Comparison of ENCODE assay signal across 24 cellular contexts in the genomic region with DNA sequence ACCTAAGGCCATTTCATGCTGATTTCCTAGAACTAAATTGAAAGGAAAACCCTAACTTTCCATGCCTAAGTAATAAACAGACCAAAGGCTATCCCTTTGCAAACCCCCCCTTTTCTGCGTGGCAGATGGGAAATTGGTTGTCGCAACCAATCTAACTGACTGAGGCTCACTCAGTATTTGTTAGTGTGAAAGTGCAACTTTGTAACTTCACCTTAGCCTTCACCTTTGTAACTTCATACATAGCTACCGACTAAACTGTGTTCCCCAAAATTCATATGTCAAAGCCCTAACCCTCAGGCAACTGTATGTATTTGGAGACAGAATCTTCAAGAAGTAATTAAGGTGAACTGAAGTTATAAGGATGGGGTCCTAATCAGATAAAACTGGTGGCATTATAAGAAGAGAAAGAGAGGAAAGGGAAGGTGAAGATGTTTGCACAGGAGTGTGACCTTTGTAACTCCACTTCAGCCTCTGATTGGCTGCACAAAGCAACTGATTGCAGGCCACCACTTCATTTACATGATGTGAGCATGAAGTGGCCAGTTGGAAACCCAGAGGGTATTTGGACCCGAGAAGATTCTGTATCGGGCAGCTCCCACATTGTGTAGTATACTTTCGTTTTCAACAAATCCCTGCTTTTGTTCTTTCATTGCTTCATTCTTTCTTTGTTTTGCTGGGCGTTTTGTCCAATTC. TPM values are rescaled to one million over a fixed set of nuclear protein-coding genes. Genes with fewer than 3 reads are reported as not detected.
DNase-seq lines count a peak whose midpoint lies in the region; ATAC-seq and TF ChIP-seq lines count a peak whose summit lies in the region.
"Had no signal": no experiment of that assay in that cellular context is flagged by ENCODE, and none has a peak within 500 bp of the region (broad histone marks: within the 10 kb centered on the region; RNA-seq: fewer than 3 reads in every experiment).

No MANE protein-coding gene starts in this region.

- ATAC-seq in HG03571 (IDR thresholded peaks at IDR 0.05; ENCODE audit: unreplicated experiment) (no peak), mucosa of descending colon (no peak)
- ATAC-seq: left lung had no signal

- H3K9me3 ChIP-seq in mucosa of descending colon, result no peaks in the 10 kb centered on the region
- H3K9me3 ChIP-seq: left lung, stomach had no signal

- intact Hi-C loops in dorsolateral prefrontal cortex (cut with DNase I), result no loop called here
- intact Hi-C loops in mucosa of descending colon (cut with DNase I, micrococcal nuclease), result no loop called here

- H3K36me3 ChIP-seq in mucosa of descending colon (ENCODE audit: low read depth), result no peaks in the 10 kb centered on the region
- H3K36me3 ChIP-seq: left lung, stomach had no signal

- DNase-seq in Daoy (ENCODE audit: low read depth) (peak; percentile 23), M059J (ENCODE audit: low read depth) (peak; percentile 43), dorsolateral prefrontal cortex (peak in 1 of 10 donors; percentile 29), NCI-H128 (lab: John Stamatoyannopoulos, UW; ENCODE audit: unreplicated experiment) (no peak), mucosa of descending colon (no peak)
- DNase-seq: activated CD4-positive, alpha-beta T cell treated with anti-CD3 and anti-CD28 coated beads, Interleukin-2, amount 50 U/mL, for 1 hour; activated naive CD4-positive, alpha-beta T cell treated with Interleukin-2 at 50 U/mL for 16 hours; activated T-cell treated with anti-CD3 and anti-CD28 coated beads, Interleukin-2, amount 50 U/mL, for 48 hours; CD4-positive, CD25-positive, alpha-beta regulatory T cell; H9; Kasumi-1; left lung; naive B cell; NCI-H1092; NCI-H187; NCI-H2171 treated with DMSO at 0.1 percent for 48 hours; NK-92 treated with Interleukin-12 subunit alpha and Interleukin-12 subunit beta, amount 100 ng/mL, for 24 hours; occipital lobe; PC-9; SHP77; stomach; T-helper 9 cell had no signal

- TF ChIP-seq CTCF in dorsolateral prefrontal cortex (IDR thresholded peaks at IDR 0.05 in 54 of 56, conservative IDR thresholded peaks at IDR 0.05 in 2 of 56; ENCODE audit: low read depth in 1 of 56, partially characterized antibody in 56 of 56) (peak in 1 of 56 donors; percentile 12), mucosa of descending colon (IDR thresholded peaks at IDR 0.05) (no peak)

- peak overlapping the region in 51 of 59 donors; percentile 28 to 89 (median 74) for H3K27ac ChIP-seq in dorsolateral prefrontal cortex
- peak overlapping the region; percentile 8 for H3K27ac ChIP-seq in temporal lobe (ENCODE audit: low read depth, low read length)
- H3K27ac ChIP-seq: left lung, PC-9, stomach had no signal

- no peaks in the 10 kb centered on the region for H3K27me3 ChIP-seq in dorsolateral prefrontal cortex
- H3K27me3 ChIP-seq: left lung had no signal

- no peaks in the 10 kb centered on the region for H3K4me1 ChIP-seq in mucosa of descending colon (ENCODE audit: low read depth)
- H3K4me1 ChIP-seq: left lung had no signal

- H3K4me3 ChIP-seq in dorsolateral prefrontal cortex (peak overlapping the region in 45 of 59 donors; percentile 1 to 55 (median 25)), mucosa of descending colon (no peak overlapping the region)
- H3K4me3 ChIP-seq: left lung, PC-9, stomach had no signal

RNA-seq across cellular contexts. Expression of a gene that starts 4.9 kb away (rescaled TPM):
- 109 and 127 TPM in 2 replicates for total RNA-seq in Daoy (2014; rRNA removed; shearing (Covaris generic))
- 99.4 and 112 TPM in 2 replicates for total RNA-seq in M059J (2014; rRNA removed; shearing (Covaris generic))
- total RNA-seq in dorsolateral prefrontal cortex (10 to 100 TPM; 42.8 to 88.4 (median 63.7) TPM), temporal lobe (38.4 TPM), mucosa of descending colon (10 to 100 TPM; 46.0 to 69.1 (median 67.6) TPM)

RNA-seq across cellular contexts. Expression of a gene that starts 51.3 kb away (rescaled TPM):
- total RNA-seq in Daoy (2014; rRNA removed; shearing (Covaris generic)), result 0.12 and 0.23 TPM in 2 replicates
- total RNA-seq in M059J (2014; rRNA removed; shearing (Covaris generic)), result not detected in 2 replicates
- total RNA-seq in dorsolateral prefrontal cortex (1 to 10 TPM in 10 of 120 experiments, under 1 TPM in 110; 0.15 to 2.2 (median 0.58) TPM), temporal lobe (under 0.01 TPM), mucosa of descending colon (under 1 TPM in 2 of 3 donors, not detected in 1; 0.05 to 0.09 TPM)
- total RNA-seq: stomach had no signal

Comparison
In these comparisons a context has a peak if more than half of its experiments do, and no peak if none do; other contexts are left out.
1. DNase-seq: peak in Daoy (single experiment) and M059J (single experiment); none in NCI-H128 (single experiment) and mucosa of descending colon (0 of 3).